Comparison of ENCODE assay signal across 20 cellular contexts in genomic region chr3:129033151-129033550, GRCh38. TPM values are rescaled to one million over a fixed set of nuclear protein-coding genes. Genes with fewer than 3 reads are reported as not detected.
"Had no signal": no experiment of that assay in that cellular context is flagged by ENCODE, and none has a peak within 500 bp of the region (broad histone marks: within the 10 kb centered on the region; RNA-seq: fewer than 3 reads in every experiment).

No MANE protein-coding gene starts in this region.

- DNase-seq: effector memory CD8-positive, alpha-beta T cell; gastrocnemius medialis; islet precursor cell; natural killer cell; sigmoid colon; stimulated activated CD4-positive, alpha-beta T cell treated with anti-CD3 and anti-CD28 coated beads, Interleukin-2, amount 100 ng/mL, for 24 hours; stimulated activated naive CD4-positive, alpha-beta T cell treated with Interleukin-2 at 50 U/mL for 16 hours; trophoblast cell had no signal

- H3K36me3 ChIP-seq: gastrocnemius medialis had no signal

- H3K9me3 ChIP-seq: esophagus muscularis mucosa, gastrocnemius medialis had no signal

- H3K27ac Mint-ChIP-seq: dendritic cell treated with granulocyte-macrophage colony-stimulating factor and Interleukin-4, amounts not matched to agents 40 ng/mL and 50 ng/mL, for 4 days; effector memory CD8-positive, alpha-beta T cell had no signal

- H3K9me3 Mint-ChIP-seq: dendritic cell treated with granulocyte-macrophage colony-stimulating factor and Interleukin-4, amounts not matched to agents 40 ng/mL and 50 ng/mL, for 4 days; effector memory CD8-positive, alpha-beta T cell; natural killer cell had no signal

- H3K27ac ChIP-seq: epithelial cell of prostate, esophagus muscularis mucosa, sigmoid colon, skin epidermis had no signal

- ATAC-seq: effector memory CD8-positive, alpha-beta T cell; gastrocnemius medialis; natural killer cell had no signal

- H3K36me3 Mint-ChIP-seq: natural killer cell had no signal

- H3K4me1 Mint-ChIP-seq: natural killer cell had no signal

- H3K27me3 Mint-ChIP-seq: effector memory CD8-positive, alpha-beta T cell had no signal

- H3K4me1 ChIP-seq: esophagus muscularis mucosa, gastrocnemius medialis, sigmoid colon had no signal

- H3K27me3 ChIP-seq: esophagus muscularis mucosa, gastrocnemius medialis, sigmoid colon had no signal

- H3K4me3 Mint-ChIP-seq: dendritic cell treated with granulocyte-macrophage colony-stimulating factor and Interleukin-4, amounts not matched to agents 40 ng/mL and 50 ng/mL, for 4 days; effector memory CD8-positive, alpha-beta T cell; natural killer cell had no signal

- H3K4me3 ChIP-seq: esophagus muscularis mucosa, gastrocnemius medialis, sigmoid colon, skin epidermis had no signal

RNA-seq across cellular contexts. Expression of gene GP9, which starts 27.4 kb away (rescaled TPM):
- total RNA-seq: fibroblast of villous mesenchyme, lower leg skin, mucosa of gallbladder, myocyte, omental fat pad, pulmonary artery endothelial cell, sigmoid colon, urinary bladder had no signal
- polyA plus RNA-seq: urinary bladder had no signal

RNA-seq across cellular contexts. Expression of gene EFCC1, which starts 32.0 kb away (rescaled TPM):
- total RNA-seq: fibroblast of villous mesenchyme had no signal

RNA-seq across cellular contexts. Expression of gene CFAP92, which starts 39.3 kb away (rescaled TPM):
- total RNA-seq: fibroblast of villous mesenchyme, left lobe of liver had no signal
